Comparison of ENCODE assay signal across 2 cellular contexts in genomic region chr6:46042355-46042999, GRCh38.
A peak's percentile ranks its signal among the peaks of the same experiment; 100 is the strongest.
TF ChIP-seq lines count a peak whose summit lies in the region.

No MANE protein-coding gene starts in this region.

TF ChIP-seq in A549, 52 proteins besides CTCF, POLR2A, EP300 and RAD21 (continued from another document):
- TF ChIP-seq PBX3 (IDR thresholded peaks at IDR 0.05) = no peak
- TF ChIP-seq BCL3 (IDR thresholded peaks at IDR 0.05) = no peak
- no peak for TF ChIP-seq KDM5A (IDR thresholded peaks at IDR 0.05)
- TF ChIP-seq REST (IDR thresholded peaks at IDR 0.05) = no peak
- TF ChIP-seq ESRRA (IDR thresholded peaks at IDR 0.05; ENCODE audit: borderline replicate concordance, low read length) = no peak
- no peak for TF ChIP-seq RFX5 (IDR thresholded peaks at IDR 0.05)
- TF ChIP-seq ELK1 (IDR thresholded peaks at IDR 0.05; ENCODE audit: low read depth, low read length) = no peak
- TF ChIP-seq JUNB (IDR thresholded peaks at IDR 0.05) = no peak
- no peak for TF ChIP-seq CBX8 (IDR thresholded peaks at IDR 0.05)
- no peak for TF ChIP-seq HOXB5 (CRISPR knock-in tag; IDR thresholded peaks at IDR 0.05)
- TF ChIP-seq KDM1A (IDR thresholded peaks at IDR 0.05; ENCODE audit: low read depth) = no peak
- no peak for TF ChIP-seq CHD4 (IDR thresholded peaks at IDR 0.05; ENCODE audit: borderline replicate concordance)
TF ChIP-seq in A549: peak in this region for 0.

TF ChIP-seq in HEK293, 187 proteins besides CTCF, POLR2A, EP300 and RAD21 (continued from another document):
- TF ChIP-seq ZBTB44 (tag by site-specific recombination; IDR thresholded peaks at IDR 0.05) (no peak), GLIS1 (tag by site-specific recombination; IDR thresholded peaks at IDR 0.05) (peak; percentile 53), ZNF362 (tag by site-specific recombination; IDR thresholded peaks at IDR 0.05) (no peak), ZNF146 (tag by site-specific recombination; IDR thresholded peaks at IDR 0.05) (no peak), SP3 (tag by site-specific recombination; IDR thresholded peaks at IDR 0.05) (no peak), ZNF335 (tag by site-specific recombination; conservative IDR thresholded peaks at IDR 0.05) (peak; percentile 36; the same call in 1 of the 2 replicates), ZNF488 (tag by site-specific recombination; IDR thresholded peaks at IDR 0.05) (no peak), ZNF654 (tag by site-specific recombination; IDR thresholded peaks at IDR 0.05; ENCODE audit: low read depth) (peak; percentile 77), ZNF692 (tag by site-specific recombination; IDR thresholded peaks at IDR 0.05) (peak; percentile 20; the same call in 1 of the 2 replicates), SCRT2 (tag by site-specific recombination; IDR thresholded peaks at IDR 0.05) (no peak)
TF ChIP-seq in HEK293: peak in this region for 6.
